Comparison of ENCODE assay signal across 8 cellular contexts in genomic region chr22:29269230-29269604, GRCh38. TPM values are rescaled to one million over a fixed set of nuclear protein-coding genes. Genes with fewer than 3 reads are reported as not detected.
DNase-seq lines count a peak whose midpoint lies in the region; ATAC-seq and TF ChIP-seq lines count a peak whose summit lies in the region.

No MANE protein-coding gene starts in this region.

- peaks cover 0 to 57% (median 39%) of the 10 kb centered on the region in 9 donors for H3K36me3 ChIP-seq in heart left ventricle
- peaks cover 12 to 21% of the 10 kb centered on the region in 2 donors for H3K36me3 ChIP-seq in lung (ENCODE audit: control insufficient read depth in 2 of 2, insufficient read depth in 2 of 2, low read length in 2 of 2)
- no peaks in the 10 kb centered on the region for H3K36me3 ChIP-seq in uterus

- H3K4me1 ChIP-seq in heart left ventricle: peaks cover 0 to 73% (median 58%) of the 10 kb centered on the region in 12 donors
- peaks cover 12 to 31% of the 10 kb centered on the region in 2 donors for H3K4me1 ChIP-seq in lung (ENCODE audit: control insufficient read depth in 2 of 2, insufficient read depth in 2 of 2, low read length in 2 of 2)
- H3K4me1 ChIP-seq in uterus: peaks cover 5 to 18% of the 10 kb centered on the region in 2 donors

- no peaks in the 10 kb centered on the region for H3K9me3 ChIP-seq in heart left ventricle
- H3K9me3 ChIP-seq in lung (ENCODE audit: control insufficient read depth in 2 of 2, insufficient read depth in 1 of 2, low read length in 1 of 2): no peaks in the 10 kb centered on the region
- H3K9me3 ChIP-seq in uterus: no peaks in the 10 kb centered on the region

- TF ChIP-seq CTCF in heart left ventricle (IDR thresholded peaks at IDR 0.05) (no peak), lung (IDR thresholded peaks at IDR 0.05; ENCODE audit: control extremely low read depth, extremely low read depth) (no peak), uterus (IDR thresholded peaks at IDR 0.05) (no peak), GM13977 (IDR thresholded peaks at IDR 0.05; ENCODE audit: extremely low read depth, insufficient read depth, missing control alignments) (no peak)

- intact Hi-C loops in heart left ventricle (cut with DNase I) (loop anchor here in 2 of 10 donors (2.0 to 5.0 kb wide), 3 partner anchors 38 to 46 kb away; partner anchors contain the start of genes GAS2L1 (in 2 of the 2) and RASL10A (in 1 of the 2)), Right ventricle myocardium superior (cut with DNase I) (loop anchor here (2.0 kb wide), 1 partner anchor 38 kb away; the partner anchor contains the start of gene GAS2L1), uterus (cut with DNase I; ENCODE audit: low total_unique reads) (no loop called here)

- H3K4me3 ChIP-seq in heart left ventricle: peak overlapping the region; percentile 78 to 99 (median 92)
- H3K4me3 ChIP-seq in lung: peak overlapping the region; percentile 89
- peak overlapping the region; percentile 58 to 86 for H3K4me3 ChIP-seq in uterus

- DNase-seq in heart left ventricle (no peak), Right ventricle myocardium superior (no peak), astrocyte of the hippocampus (ENCODE audit: low read depth, low spot score) (peak; percentile 26), lung (ENCODE audit: low spot score) (no peak), uterus (no peak), GM13977 (ENCODE audit: low spot score) (no peak), retina (no peak)
- no peak for DNase-seq in effector CD4-positive, alpha-beta T cell

- TF ChIP-seq POLR2A in heart left ventricle (IDR thresholded peaks at IDR 0.05) (no peak), uterus (IDR thresholded peaks at IDR 0.05) (no peak)

- ATAC-seq in heart left ventricle (no peak), Right ventricle myocardium superior (ENCODE audit: poor library complexity) (no peak), lung (ENCODE audit: insufficient read depth, low FRiP score) (no peak)

- 0 to 2% (median 2%) methylated on average over 14 of the region's 14 CpGs for WGBS in heart left ventricle, 4 donors
- WGBS in lung, 2 donors: 1 to 3% methylated on average over 14 of the region's 14 CpGs

- H3K27ac ChIP-seq in heart left ventricle (peak overlapping the region in 11 of 12 donors; percentile 97 to 100 (median 99)), lung (ENCODE audit: low read depth in 1 of 2, low read length in 1 of 2) (peak overlapping the region; percentile 96 to 97), uterus (peak overlapping the region; percentile 97 to 98)

- in situ Hi-C loops in GM13977 (cut with MboI; ENCODE audit: low pct_unique_long_range_greater_than_20kb, low sequenced_read_pairs, unreplicated experiment): no loop called here

- H3K27me3 ChIP-seq in heart left ventricle: no peaks in the 10 kb centered on the region
- H3K27me3 ChIP-seq in lung (ENCODE audit: control insufficient read depth, insufficient read depth): no peaks in the 10 kb centered on the region
- H3K27me3 ChIP-seq in uterus: no peaks in the 10 kb centered on the region

RNA-seq across cellular contexts. Expression of gene EWSR1, which starts 1.1 kb away (rescaled TPM):
- 100 to 1,000 TPM; 103 to 202 (median 138) TPM for total RNA-seq in heart left ventricle
- 100 to 1,000 TPM in 1 of 2 donors, 10 to 100 TPM in 1; 94.3 to 138 TPM for polyA plus RNA-seq in heart left ventricle
- 108 TPM for total RNA-seq in Right ventricle myocardium superior
- total RNA-seq in lung: 100 to 1,000 TPM; 162 to 215 TPM
- polyA plus RNA-seq in lung: 100 to 1,000 TPM; 115 to 174 TPM
- total RNA-seq in uterus: 100 to 1,000 TPM; 120 to 221 (median 137) TPM

RNA-seq across cellular contexts. Expression of gene RHBDD3, which starts 1.4 kb away (rescaled TPM):
- 10 to 100 TPM; 10.9 to 29.5 (median 12.6) TPM for total RNA-seq in heart left ventricle
- 10 to 100 TPM; 17.2 to 18.8 TPM for polyA plus RNA-seq in heart left ventricle
- 11.7 TPM for total RNA-seq in Right ventricle myocardium superior
- total RNA-seq in lung: 10 to 100 TPM; 14.2 to 32.0 TPM
- polyA plus RNA-seq in lung: 10 to 100 TPM; 33.5 to 38.2 TPM
- 10 to 100 TPM in 3 of 4 donors, 1 to 10 TPM in 1; 6.5 to 46.6 (median 26.1) TPM for total RNA-seq in uterus

RNA-seq across cellular contexts. Expression of gene GAS2L1, which starts 37.2 kb away (rescaled TPM):
- total RNA-seq in heart left ventricle (10 to 100 TPM; 12.0 to 46.6 (median 16.8) TPM), Right ventricle myocardium superior (24.4 TPM), lung (10 to 100 TPM in 1 of 2 donors, 1 to 10 TPM in 1; 3.8 to 40.1 TPM), uterus (10 to 100 TPM in 2 of 4 donors, 1 to 10 TPM in 2; 2.4 to 29.6 (median 11.9) TPM)
- polyA plus RNA-seq in heart left ventricle (10 to 100 TPM; 18.0 to 48.3 TPM), lung (10 to 100 TPM; 11.8 to 20.7 TPM)

RNA-seq across cellular contexts. Expression of gene RASL10A, which starts 46.3 kb away (rescaled TPM):
- total RNA-seq in heart left ventricle: 1 to 10 TPM in 5 of 9 donors, under 1 TPM in 4; 0.29 to 5.8 (median 1.3) TPM
- 1 to 10 TPM in 1 of 2 donors, under 1 TPM in 1; 0.95 to 1.1 TPM for polyA plus RNA-seq in heart left ventricle
- total RNA-seq in Right ventricle myocardium superior: 1.3 TPM
- 1 to 10 TPM in 1 of 2 donors, not detected in 1; 3.3 TPM for total RNA-seq in lung
- 1 to 10 TPM in 1 of 2 donors, under 1 TPM in 1; 0.71 to 2.0 TPM for polyA plus RNA-seq in lung
- total RNA-seq in uterus: 1 to 10 TPM in 1 of 4 donors, under 1 TPM in 2, not detected in 1; 0.35 to 3.2 (median 0.79) TPM
